Comparison of ENCODE assay signal across 13 cellular contexts in the genomic region with DNA sequence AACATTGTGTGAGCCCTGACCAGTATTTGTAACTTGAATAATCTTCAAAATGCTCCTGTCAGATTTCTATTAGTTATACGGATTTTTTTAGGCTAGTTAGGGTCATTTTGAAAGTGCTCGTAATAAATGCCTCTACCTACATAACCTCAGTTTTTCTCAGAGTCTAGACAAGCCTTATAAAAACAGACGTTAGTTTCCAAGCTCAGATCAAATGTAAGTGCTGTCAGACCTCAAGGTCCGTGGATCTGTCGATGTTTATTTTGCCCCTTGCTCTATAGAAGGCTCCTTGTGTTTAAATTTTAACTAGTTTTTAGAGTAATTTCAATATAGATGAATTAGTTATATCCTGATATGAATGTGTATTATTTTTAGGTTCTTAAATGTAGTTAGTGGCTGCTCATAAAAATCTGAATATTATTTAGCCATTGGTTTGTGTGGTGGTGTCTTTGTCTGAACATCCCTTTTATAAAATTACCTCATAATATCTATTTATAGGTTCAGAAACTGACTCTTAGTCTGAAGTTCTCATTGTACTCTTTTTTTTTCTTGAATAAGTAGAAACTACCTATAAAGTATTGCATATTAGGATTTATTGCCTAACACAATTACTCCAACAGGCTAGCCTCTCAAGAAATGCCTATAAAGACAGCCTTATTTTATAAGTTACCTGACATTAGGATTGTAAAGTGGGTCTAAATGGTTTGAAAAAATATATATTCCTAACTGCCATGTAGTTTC.
DNase-seq lines count a peak whose midpoint lies in the region; ATAC-seq and TF ChIP-seq lines count a peak whose summit lies in the region.
"Had no signal": no experiment of that assay in that cellular context is flagged by ENCODE, and none has a peak within 500 bp of the region (broad histone marks: within the 10 kb centered on the region; RNA-seq: fewer than 3 reads in every experiment).

No MANE protein-coding gene starts in this region.

- H3K9me3 ChIP-seq in CD4-positive, alpha-beta T cell (ENCODE audit: control insufficient read depth, low read length) = no peaks in the 10 kb centered on the region
- H3K9me3 ChIP-seq in SK-N-MC (ENCODE audit: low read depth, low read length) = no peaks in the 10 kb centered on the region
- H3K9me3 ChIP-seq: esophagus squamous epithelium had no signal

- no peak for TF ChIP-seq CTCF in CD4-positive, alpha-beta T cell (IDR thresholded peaks at IDR 0.05)
- no peak for TF ChIP-seq CTCF in progenitor cell of endocrine pancreas (IDR thresholded peaks at IDR 0.05; ENCODE audit: unreplicated experiment)

- H3K27me3 ChIP-seq in CD4-positive, alpha-beta T cell (ENCODE audit: control insufficient read depth, insufficient read depth, low read length) = no peaks in the 10 kb centered on the region
- H3K27me3 ChIP-seq: esophagus squamous epithelium had no signal

- H3K4me3 Mint-ChIP-seq in CD4-positive, alpha-beta T cell = peak overlapping the region; percentile 32
- H3K4me3 Mint-ChIP-seq in progenitor cell of endocrine pancreas (ENCODE audit: low read depth) = no peak overlapping the region

- no peak for ATAC-seq in CD4-positive, alpha-beta T cell (ENCODE audit: poor library complexity)
- ATAC-seq in GM21723 (IDR thresholded peaks at IDR 0.05; ENCODE audit: unreplicated experiment) (peak; percentile 78), HG03039 (IDR thresholded peaks at IDR 0.05; ENCODE audit: unreplicated experiment) (no peak)

- H3K36me3 Mint-ChIP-seq in CD4-positive, alpha-beta T cell (ENCODE audit: low read depth) = peaks cover 26% of the 10 kb centered on the region
- H3K36me3 Mint-ChIP-seq in progenitor cell of endocrine pancreas (ENCODE audit: insufficient read depth) = peaks cover 3% of the 10 kb centered on the region

- CTCF ChIA-PET in CD4-positive, alpha-beta T cell (lab: Charles Lee) = interaction anchor here (0.8 kb wide), 1 partner anchor 48 kb away, joined by 3 read pairs; no protein-coding TSS in a partner anchor

- no peaks in the 10 kb centered on the region for H3K27me3 Mint-ChIP-seq in CD4-positive, alpha-beta T cell
- H3K27me3 Mint-ChIP-seq in progenitor cell of endocrine pancreas = no peaks in the 10 kb centered on the region

- intact Hi-C loops in CD4-positive, alpha-beta T cell (cut with DNase I, micrococcal nuclease) = loop anchor here in 1 of 2 experiments (2.0 kb wide), 1 partner anchor 13 kb away; no protein-coding TSS in a partner anchor

- H3K4me1 Mint-ChIP-seq in CD4-positive, alpha-beta T cell (ENCODE audit: low read depth) = peaks cover 29% of the 10 kb centered on the region
- peaks cover 7% of the 10 kb centered on the region for H3K4me1 Mint-ChIP-seq in progenitor cell of endocrine pancreas (ENCODE audit: low read depth)

- no peak for DNase-seq in CD4-positive, alpha-beta T cell
- DNase-seq in SK-N-MC (ENCODE audit: low read depth, low spot score) (no peak), left kidney (ENCODE audit: low read depth, low spot score) (peak; percentile 17), progenitor cell of endocrine pancreas (ENCODE audit: low spot score, unreplicated experiment) (no peak), NCI-H524 treated with DMSO at 0.1 percent for 48 hours (lab: John Stamatoyannopoulos, UW) (no peak), NCI-H226 (no peak)
- DNase-seq: activated CD4-positive, alpha-beta T cell treated with anti-CD3 and anti-CD28 coated beads, Interleukin-2, amount 50 U/mL, for 1 hour; activated naive CD4-positive, alpha-beta T cell; EL; esophagus squamous epithelium; T-helper 1 cell had no signal

- no peaks in the 10 kb centered on the region for H3K9me3 Mint-ChIP-seq in CD4-positive, alpha-beta T cell
- no peaks in the 10 kb centered on the region for H3K9me3 Mint-ChIP-seq in progenitor cell of endocrine pancreas (ENCODE audit: low read depth)

- peak overlapping the region; percentile 59 for H3K4me3 ChIP-seq in SK-N-MC
- H3K4me3 ChIP-seq: esophagus squamous epithelium had no signal

- H3K27ac ChIP-seq in CD4-positive, alpha-beta T cell (ENCODE audit: low read depth, low read length) = no peak overlapping the region
- H3K27ac ChIP-seq in SK-N-MC = peak overlapping the region; percentile 44; the same call in 1 of the 2 replicates
- H3K27ac ChIP-seq: esophagus squamous epithelium had no signal

- POLR2A ChIA-PET in CD4-positive, alpha-beta T cell (lab: Charles Lee) = interaction anchor here (1.2 to 2.1 kb wide), 3 partner anchors 10 to 23 kb away, joined by 3 to 6 read pairs (median 4); no protein-coding TSS in a partner anchor

- peak overlapping the region; percentile 56 for H3K9ac ChIP-seq in SK-N-MC (ENCODE audit: insufficient read length)

- H3K27ac Mint-ChIP-seq in CD4-positive, alpha-beta T cell = peak overlapping the region; percentile 60
- H3K27ac Mint-ChIP-seq in progenitor cell of endocrine pancreas = no peak overlapping the region

- peaks cover 13% of the 10 kb centered on the region for H3K36me3 ChIP-seq in SK-N-MC (ENCODE audit: insufficient read depth, low read length)
